2 cellular contexts compared by ENCODE assay signal in the genomic region with DNA sequence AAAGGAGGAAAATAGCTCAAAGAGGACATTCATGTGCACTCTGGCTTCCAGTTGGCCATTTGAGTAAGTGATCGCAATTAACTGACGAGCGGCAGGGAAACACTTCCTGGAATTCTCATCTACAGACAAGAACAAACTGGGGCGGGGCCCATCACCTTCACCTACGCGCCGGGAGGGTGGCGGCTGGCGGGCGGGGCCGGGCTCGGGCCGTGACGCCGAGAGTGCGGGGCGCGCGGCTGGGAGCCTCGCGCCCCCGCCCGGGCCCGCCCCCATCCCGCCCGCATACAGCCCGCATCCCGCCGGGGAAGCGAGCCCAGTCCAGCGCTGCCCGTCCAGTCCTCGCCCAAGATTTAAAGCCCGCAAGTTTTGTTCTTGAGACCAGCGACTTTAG.
TF ChIP-seq lines count a peak whose summit lies in the region.

A gene with protein sequence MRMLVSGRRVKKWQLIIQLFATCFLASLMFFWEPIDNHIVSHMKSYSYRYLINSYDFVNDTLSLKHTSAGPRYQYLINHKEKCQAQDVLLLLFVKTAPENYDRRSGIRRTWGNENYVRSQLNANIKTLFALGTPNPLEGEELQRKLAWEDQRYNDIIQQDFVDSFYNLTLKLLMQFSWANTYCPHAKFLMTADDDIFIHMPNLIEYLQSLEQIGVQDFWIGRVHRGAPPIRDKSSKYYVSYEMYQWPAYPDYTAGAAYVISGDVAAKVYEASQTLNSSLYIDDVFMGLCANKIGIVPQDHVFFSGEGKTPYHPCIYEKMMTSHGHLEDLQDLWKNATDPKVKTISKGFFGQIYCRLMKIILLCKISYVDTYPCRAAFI (plus strand): TSS at position 281 of the 391 bp plus-strand sequence. CDS start 16,546 bp downstream, outside the sequence.

TF ChIP-seq in SK-N-SH, 30 proteins besides CTCF, POLR2A, EP300 and RAD21 (continued from another document):
- TF ChIP-seq FOSL2 (IDR thresholded peaks at IDR 0.05; ENCODE audit: borderline replicate concordance, low read depth) (no peak), NFIC (IDR thresholded peaks at IDR 0.05; ENCODE audit: borderline replicate concordance) (no peak), POLR2AphosphoS5 (IDR thresholded peaks at IDR 0.05; ENCODE audit: low read depth, low read length) (no peak), MXI1 (IDR thresholded peaks at IDR 0.05; ENCODE audit: low read depth, low read length) (no peak)
TF ChIP-seq in SK-N-SH: peak in this region for 0.

TF ChIP-seq in HepG2, 621 proteins besides CTCF, POLR2A, EP300 and RAD21 (continued from another document):
- TF ChIP-seq, protein P1, sequence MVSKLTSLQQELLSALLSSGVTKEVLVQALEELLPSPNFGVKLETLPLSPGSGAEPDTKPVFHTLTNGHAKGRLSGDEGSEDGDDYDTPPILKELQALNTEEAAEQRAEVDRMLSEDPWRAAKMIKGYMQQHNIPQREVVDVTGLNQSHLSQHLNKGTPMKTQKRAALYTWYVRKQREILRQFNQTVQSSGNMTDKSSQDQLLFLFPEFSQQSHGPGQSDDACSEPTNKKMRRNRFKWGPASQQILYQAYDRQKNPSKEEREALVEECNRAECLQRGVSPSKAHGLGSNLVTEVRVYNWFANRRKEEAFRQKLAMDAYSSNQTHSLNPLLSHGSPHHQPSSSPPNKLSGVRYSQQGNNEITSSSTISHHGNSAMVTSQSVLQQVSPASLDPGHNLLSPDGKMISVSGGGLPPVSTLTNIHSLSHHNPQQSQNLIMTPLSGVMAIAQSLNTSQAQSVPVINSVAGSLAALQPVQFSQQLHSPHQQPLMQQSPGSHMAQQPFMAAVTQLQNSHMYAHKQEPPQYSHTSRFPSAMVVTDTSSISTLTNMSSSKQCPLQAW (CRISPR knock-in tag; IDR thresholded peaks at IDR 0.05), result no peak
- TF ChIP-seq ZNF564 (CRISPR knock-in tag; IDR thresholded peaks at IDR 0.05) (no peak), CENPX (CRISPR knock-in tag; IDR thresholded peaks at IDR 0.05) (no peak), ZC3H13 (CRISPR knock-in tag; IDR thresholded peaks at IDR 0.05) (no peak), MXD4 (CRISPR knock-in tag; IDR thresholded peaks at IDR 0.05) (no peak), ZMAT3 (CRISPR knock-in tag; conservative IDR thresholded peaks at IDR 0.05) (no peak), TCF7L2 (IDR thresholded peaks at IDR 0.05; ENCODE audit: low read depth, low read length) (no peak), ZNF350 (CRISPR knock-in tag; IDR thresholded peaks at IDR 0.05; ENCODE audit: borderline replicate concordance, low read depth) (no peak), POLR2G (IDR thresholded peaks at IDR 0.05; ENCODE audit: low read depth, low read length) (no peak), JDP2 (CRISPR knock-in tag; IDR thresholded peaks at IDR 0.05; ENCODE audit: borderline replicate concordance) (no peak)
- TF ChIP-seq, protein P2, sequence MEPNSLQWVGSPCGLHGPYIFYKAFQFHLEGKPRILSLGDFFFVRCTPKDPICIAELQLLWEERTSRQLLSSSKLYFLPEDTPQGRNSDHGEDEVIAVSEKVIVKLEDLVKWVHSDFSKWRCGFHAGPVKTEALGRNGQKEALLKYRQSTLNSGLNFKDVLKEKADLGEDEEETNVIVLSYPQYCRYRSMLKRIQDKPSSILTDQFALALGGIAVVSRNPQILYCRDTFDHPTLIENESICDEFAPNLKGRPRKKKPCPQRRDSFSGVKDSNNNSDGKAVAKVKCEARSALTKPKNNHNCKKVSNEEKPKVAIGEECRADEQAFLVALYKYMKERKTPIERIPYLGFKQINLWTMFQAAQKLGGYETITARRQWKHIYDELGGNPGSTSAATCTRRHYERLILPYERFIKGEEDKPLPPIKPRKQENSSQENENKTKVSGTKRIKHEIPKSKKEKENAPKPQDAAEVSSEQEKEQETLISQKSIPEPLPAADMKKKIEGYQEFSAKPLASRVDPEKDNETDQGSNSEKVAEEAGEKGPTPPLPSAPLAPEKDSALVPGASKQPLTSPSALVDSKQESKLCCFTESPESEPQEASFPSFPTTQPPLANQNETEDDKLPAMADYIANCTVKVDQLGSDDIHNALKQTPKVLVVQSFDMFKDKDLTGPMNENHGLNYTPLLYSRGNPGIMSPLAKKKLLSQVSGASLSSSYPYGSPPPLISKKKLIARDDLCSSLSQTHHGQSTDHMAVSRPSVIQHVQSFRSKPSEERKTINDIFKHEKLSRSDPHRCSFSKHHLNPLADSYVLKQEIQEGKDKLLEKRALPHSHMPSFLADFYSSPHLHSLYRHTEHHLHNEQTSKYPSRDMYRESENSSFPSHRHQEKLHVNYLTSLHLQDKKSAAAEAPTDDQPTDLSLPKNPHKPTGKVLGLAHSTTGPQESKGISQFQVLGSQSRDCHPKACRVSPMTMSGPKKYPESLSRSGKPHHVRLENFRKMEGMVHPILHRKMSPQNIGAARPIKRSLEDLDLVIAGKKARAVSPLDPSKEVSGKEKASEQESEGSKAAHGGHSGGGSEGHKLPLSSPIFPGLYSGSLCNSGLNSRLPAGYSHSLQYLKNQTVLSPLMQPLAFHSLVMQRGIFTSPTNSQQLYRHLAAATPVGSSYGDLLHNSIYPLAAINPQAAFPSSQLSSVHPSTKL (CRISPR knock-in tag; IDR thresholded peaks at IDR 0.05), result no peak
- TF ChIP-seq, protein P3, sequence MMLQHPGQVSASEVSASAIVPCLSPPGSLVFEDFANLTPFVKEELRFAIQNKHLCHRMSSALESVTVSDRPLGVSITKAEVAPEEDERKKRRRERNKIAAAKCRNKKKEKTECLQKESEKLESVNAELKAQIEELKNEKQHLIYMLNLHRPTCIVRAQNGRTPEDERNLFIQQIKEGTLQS (CRISPR knock-in tag; IDR thresholded peaks at IDR 0.05), result no peak
